ENCODE assay signal across 1 cellular context in genomic region chr21:14046401-14046800, GRCh38.
TF ChIP-seq lines count a peak whose summit lies in the region.

No MANE protein-coding gene starts in this region.

TF ChIP-seq in K562, 482 proteins besides CTCF, POLR2A, EP300 and RAD21 (continued from another document):
- TF ChIP-seq ZNF609 (CRISPR knock-in tag; IDR thresholded peaks at IDR 0.05; ENCODE audit: borderline replicate concordance) (no peak), ZNF444 (CRISPR knock-in tag; IDR thresholded peaks at IDR 0.05) (no peak), ERF (CRISPR knock-in tag; IDR thresholded peaks at IDR 0.05) (no peak), MYBL2 (IDR thresholded peaks at IDR 0.05; ENCODE audit: low read depth) (no peak), MYBL2 (CRISPR knock-in tag; IDR thresholded peaks at IDR 0.05; ENCODE audit: borderline replicate concordance) (no peak), PKNOX1 (IDR thresholded peaks at IDR 0.05) (no peak), FOXP1 (CRISPR knock-in tag; IDR thresholded peaks at IDR 0.05) (no peak), KAT2B (IDR thresholded peaks at IDR 0.05; ENCODE audit: low read depth, low read length) (no peak), BRD4 (IDR thresholded peaks at IDR 0.05) (no peak), ZNF639 (CRISPR knock-in tag; conservative IDR thresholded peaks at IDR 0.05 in 1 of 2, IDR thresholded peaks at IDR 0.05 in 1 of 2) (no peak), GTF2E2 (tag; IDR thresholded peaks at IDR 0.05) (no peak), TAF1 (IDR thresholded peaks at IDR 0.05; ENCODE audit: control insufficient read depth, extremely low read depth, insufficient read depth, low read length, severe bottlenecking) (no peak), SP2 (IDR thresholded peaks at IDR 0.05; ENCODE audit: extremely low read depth, low read depth, low read length, poor library complexity, severe bottlenecking) (no peak)
TF ChIP-seq in K562: peak in this region for 0.
